Comparison of ENCODE assay signal across 8 cellular contexts in genomic region chr9:35731415-35732184, GRCh38. TPM values are rescaled to one million over a fixed set of nuclear protein-coding genes. Genes with fewer than 3 reads are reported as not detected.
DNase-seq lines count a peak whose midpoint lies in the region; ATAC-seq, FAIRE-seq and TF ChIP-seq lines count a peak whose summit lies in the region.

No MANE protein-coding gene starts in this region.

- no peak for TF ChIP-seq CTCF in body of pancreas (IDR thresholded peaks at IDR 0.05)

- H3K9me3 Mint-ChIP-seq in memory B cell, result no peaks in the 10 kb centered on the region

- H3K27me3 Mint-ChIP-seq in memory B cell, result no peaks in the 10 kb centered on the region

- 0% methylated on average over 12 to 30 of the region's 47 CpGs for WGBS in body of pancreas, 2 donors

- H3K27ac ChIP-seq in HUES6 (ENCODE audit: low read depth, low read length), result peak overlapping the region; percentile 67; the same call in 1 of the 2 replicates
- peak overlapping the region; percentile 71 to 95 (median 92) for H3K27ac ChIP-seq in body of pancreas

- H3K9ac ChIP-seq in ES-I3 (ENCODE audit: low read depth, low read length) (peak overlapping the region; percentile 72), HUES6 (ENCODE audit: low read length) (peak overlapping the region; percentile 88)

- TF ChIP-seq POLR2A in body of pancreas (IDR thresholded peaks at IDR 0.05) (no peak), GM12892 (IDR thresholded peaks at IDR 0.05; ENCODE audit: low read depth, low read length) (no peak; the same call in 1 of the 2 replicates)

- FAIRE-seq in GM12892 (lab: Jason Lieb, UNC), result no peak

- peaks cover 8% of the 10 kb centered on the region for H3K36me3 Mint-ChIP-seq in memory B cell

- peaks cover 14% of the 10 kb centered on the region for H3K4me1 Mint-ChIP-seq in memory B cell

- H3K4me3 ChIP-seq in HUES6 (ENCODE audit: low read depth, low read length) (peak overlapping the region; percentile 91), body of pancreas (peak overlapping the region; percentile 41 to 73)

- no peaks in the 10 kb centered on the region for H3K9me3 ChIP-seq in ES-I3 (ENCODE audit: control insufficient read depth, insufficient read depth, low read length)
- H3K9me3 ChIP-seq in HUES6 (ENCODE audit: control insufficient read depth, insufficient read depth, low read depth, low read length), result no peaks in the 10 kb centered on the region
- no peaks in the 10 kb centered on the region for H3K9me3 ChIP-seq in body of pancreas

- intact Hi-C loops in body of pancreas (cut with DNase I), result loop anchor here (5.0 kb wide), 1 partner anchor 79 kb away; the partner anchor contains the start of gene SIT1

- H3K27me3 ChIP-seq in HUES6 (ENCODE audit: control insufficient read depth, insufficient read depth, low read length) (no peaks in the 10 kb centered on the region), body of pancreas (no peaks in the 10 kb centered on the region)

- ATAC-seq in body of pancreas (no peak), memory B cell (ENCODE audit: low read depth) (no peak), HG02981 (IDR thresholded peaks at IDR 0.05; ENCODE audit: unreplicated experiment) (no peak)

- H3K4me3 Mint-ChIP-seq in memory B cell, result peak overlapping the region; percentile 95

- DNase-seq in body of pancreas, result no peak
- DNase-seq in memory B cell (ENCODE audit: low spot score in 2 of 2), result no peak
- DNase-seq in GM12892 (ENCODE audit: insufficient read length), result no peak
- DNase-seq in RPMI8226, result no peak
- no peak for DNase-seq in NOMO-1 treated with DMSO at 0.1 percent for 48 hours (lab: John Stamatoyannopoulos, UW; ENCODE audit: unreplicated experiment)

- H3K4me1 ChIP-seq in ES-I3 (ENCODE audit: insufficient read depth, low read length) (peaks cover 35% of the 10 kb centered on the region), HUES6 (ENCODE audit: control insufficient read depth, insufficient read depth, low read length) (peaks cover 50% of the 10 kb centered on the region), body of pancreas (peaks cover 51% of the 10 kb centered on the region)

- H3K36me3 ChIP-seq in ES-I3 (ENCODE audit: insufficient read depth, low read length) (peaks cover 9% of the 10 kb centered on the region; the same call in 1 of the 2 replicates), HUES6 (ENCODE audit: control insufficient read depth, insufficient read depth, low read length) (peaks cover 23% of the 10 kb centered on the region), body of pancreas (replicated peaks in 1 of 2; ENCODE audit: insufficient read depth in 1 of 2, low read depth in 2 of 2) (peaks cover 0 to 4% of the 10 kb centered on the region in 2 donors)

- peak overlapping the region; percentile 89 for H3K27ac Mint-ChIP-seq in memory B cell

RNA-seq across cellular contexts. Expression of gene TLN1, which starts 0.4 kb away (rescaled TPM):
- total RNA-seq in body of pancreas, result 100 to 1,000 TPM in 1 of 2 donors, 10 to 100 TPM in 1; 93.7 to 130 TPM
- 65.4 TPM for polyA plus RNA-seq in GM12892 (2012; ENCODE audit: missing spikeins)

RNA-seq across cellular contexts. Expression of gene CREB3, which starts 0.9 kb away (rescaled TPM):
- 10 to 100 TPM; 31.9 to 32.6 TPM for total RNA-seq in body of pancreas
- 19.2 TPM for polyA plus RNA-seq in GM12892 (2012; ENCODE audit: missing spikeins)

RNA-seq across cellular contexts. Expression of gene GBA2, which starts 17.4 kb away (rescaled TPM):
- 100 to 1,000 TPM in 1 of 2 donors, 10 to 100 TPM in 1; 54.2 to 111 TPM for total RNA-seq in body of pancreas
- polyA plus RNA-seq in GM12892 (2012; ENCODE audit: missing spikeins), result 28.3 TPM

RNA-seq across cellular contexts. Expression of gene RGP1, which starts 17.5 kb away (rescaled TPM):
- total RNA-seq in body of pancreas, result 10 to 100 TPM; 15.3 to 18.1 TPM
- 6.3 TPM for polyA plus RNA-seq in GM12892 (2012; ENCODE audit: missing spikeins)

RNA-seq across cellular contexts. Expression of gene MSMP, which starts 22.5 kb away (rescaled TPM):
- total RNA-seq in body of pancreas, result not detected
- polyA plus RNA-seq in GM12892 (2012; ENCODE audit: missing spikeins), result not detected
